In the genomic region with DNA sequence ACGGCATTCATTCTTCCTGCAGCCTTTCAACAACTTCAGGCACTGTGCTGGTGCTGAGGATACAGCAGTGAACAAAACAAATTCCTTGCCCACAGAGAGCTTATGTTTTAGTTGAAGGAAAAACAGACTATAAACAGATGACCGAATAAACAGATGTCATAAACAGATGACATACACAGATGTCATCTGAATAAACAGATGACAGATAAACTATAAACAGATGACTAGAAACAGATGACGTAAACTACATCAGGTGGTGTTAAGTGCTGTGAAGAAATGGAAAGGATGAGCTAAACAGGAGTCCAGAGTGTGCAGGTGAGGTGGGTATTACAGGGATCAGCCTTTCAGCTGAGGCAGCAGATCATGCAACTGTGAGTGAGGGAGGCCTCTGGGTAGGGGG, we compare ENCODE assay signal across 24 cellular contexts.
"Had no signal": no experiment of that assay in that cellular context is flagged by ENCODE, and none has a peak within 500 bp of the region (broad histone marks: within the 10 kb centered on the region; RNA-seq: fewer than 3 reads in every experiment).

No MANE protein-coding gene starts in this region.

- H2AFZ ChIP-seq: neural progenitor cell, parathyroid adenoma had no signal

- H3K4me3 ChIP-seq: dorsolateral prefrontal cortex, gastrocnemius medialis, lung, neural progenitor cell, testis, tibial artery, upper lobe of left lung had no signal

- DNase-seq: dorsolateral prefrontal cortex; effector CD4-positive, alpha-beta T cell; foreskin fibroblast; gastrocnemius medialis; head of caudate nucleus; kidney; midbrain; naive thymus-derived CD4-positive, alpha-beta T cell; stimulated activated CD4-positive, alpha-beta T cell treated with anti-CD3 and anti-CD28 coated beads, Interleukin-2, amount 100 ng/mL, for 24 hours; stimulated activated CD4-positive, alpha-beta T cell treated with anti-CD3 and anti-CD28 coated beads, Interleukin-4, amount 100 ng/mL, for 24 hours; stimulated activated naive CD8-positive, alpha-beta T cell treated with anti-CD3 and anti-CD28 coated beads, Interleukin-15, Interleukin-2, amounts not matched to agents 100 U/mL and 50 U/mL, for 24 hours; substantia nigra; testis; tibial artery; upper lobe of left lung had no signal

- H3K36me3 ChIP-seq: gastrocnemius medialis, neural progenitor cell, tibial artery, upper lobe of left lung had no signal

- H3K4me1 ChIP-seq: gastrocnemius medialis, neural progenitor cell, parathyroid adenoma, testis, tibial artery, upper lobe of left lung had no signal

- FAIRE-seq: colon, kidney, urothelium cell line had no signal

- H3K4me2 ChIP-seq: neural progenitor cell had no signal

- H3K9me3 ChIP-seq: gastrocnemius medialis, testis, tibial artery, upper lobe of left lung had no signal

- H3K27ac ChIP-seq: dorsolateral prefrontal cortex, epithelial cell of prostate, gastrocnemius medialis, neural progenitor cell, parathyroid adenoma, testis, tibial artery, upper lobe of left lung had no signal

- H3K79me2 ChIP-seq: parathyroid adenoma had no signal

- H3K27me3 ChIP-seq: dorsolateral prefrontal cortex, gastrocnemius medialis, neural progenitor cell, testis, tibial artery, upper lobe of left lung had no signal

- H3K9ac ChIP-seq: neural progenitor cell, parathyroid adenoma had no signal

- ATAC-seq: esophagus mucosa; gastrocnemius medialis; left lobe of liver; naive thymus-derived CD4-positive, alpha-beta T cell; sciatic nerve; stimulated activated naive CD8-positive, alpha-beta T cell treated with anti-CD3 and anti-CD28 coated beads, Interleukin-15, Interleukin-2, amounts not matched to agents 100 U/mL and 50 U/mL, for 24 hours had no signal
